ENCODE assay signal across 22 cellular contexts in the genomic region with DNA sequence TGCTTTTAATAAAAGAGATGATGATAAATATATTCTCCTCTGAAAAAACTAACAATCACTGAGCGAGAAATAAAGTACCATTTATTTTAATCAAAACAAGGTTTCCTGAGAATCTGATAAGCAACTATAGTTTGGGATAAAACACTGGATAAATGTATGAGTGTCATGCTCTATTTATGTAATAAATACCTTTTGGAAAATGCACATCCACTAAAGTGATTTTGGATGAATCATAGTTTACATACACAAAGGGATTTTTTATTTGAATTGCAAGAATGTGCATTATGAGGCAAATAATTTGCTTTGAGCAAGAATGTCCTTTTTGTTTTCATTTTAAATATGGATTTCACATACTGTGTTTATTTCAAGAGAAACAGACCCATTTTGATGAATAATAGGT.
"Had no signal": no experiment of that assay in that cellular context is flagged by ENCODE, and none has a peak within 500 bp of the region (broad histone marks: within the 10 kb centered on the region; RNA-seq: fewer than 3 reads in every experiment).

No MANE protein-coding gene starts in this region.

- H3K27ac ChIP-seq: left ventricle myocardium inferior, ovary, spleen, suprapubic skin, thoracic aorta, tibial artery, uterus had no signal

- DNase-seq: hypothalamus; immature natural killer cell; islet precursor cell; left ventricle myocardium inferior; mesendoderm; naive B cell; ovary; retina; right cardiac atrium; small intestine; spleen; stimulated activated CD4-positive, alpha-beta T cell treated with anti-CD3 and anti-CD28 coated beads, Interleukin-4, amount 100 ng/mL, for 24 hours; stimulated activated naive CD4-positive, alpha-beta T cell; tibial artery; trophoblast cell; uterus had no signal

- H3K36me3 ChIP-seq: left ventricle myocardium inferior, ovary, spleen, suprapubic skin, thoracic aorta, tibial artery, uterus had no signal

- H3K27me3 ChIP-seq: ovary, spleen, suprapubic skin, tibial artery, uterus had no signal

- ATAC-seq: natural killer cell treated with Interleukin-12 subunit alpha and Interleukin-12 subunit beta and Interleukin-15 and Interleukin-18, amount 100 ng/mL, for 72 hours; right cardiac atrium; sciatic nerve; stimulated activated effector memory CD8-positive, alpha-beta T cell treated with anti-CD3 and anti-CD28 coated beads, Interleukin-12 subunit alpha, Interleukin-12 subunit beta, amount 100 ng/mL, for 72 hours had no signal

- H3K9me3 ChIP-seq: left ventricle myocardium inferior, ovary, spleen, suprapubic skin, thoracic aorta, tibial artery, uterus had no signal

- H3K4me3 ChIP-seq: left ventricle myocardium inferior, lung, ovary, spleen, suprapubic skin, thoracic aorta, tibial artery, uterus had no signal

- H3K4me1 ChIP-seq: left ventricle myocardium inferior, spleen, suprapubic skin, tibial artery, uterus had no signal
